ENCODE assay signal across 9 cellular contexts in genomic region chr6:154951400-154952200, GRCh38. TPM values are rescaled to one million over a fixed set of nuclear protein-coding genes. Genes with fewer than 3 reads are reported as not detected.
A peak's percentile ranks its signal among the peaks of the same experiment; 100 is the strongest.
DNase-seq lines count a peak whose midpoint lies in the region; ATAC-seq and TF ChIP-seq lines count a peak whose summit lies in the region.
"Had no signal": no experiment of that assay in that cellular context is flagged by ENCODE, and none has a peak within 500 bp of the region (broad histone marks: within the 10 kb centered on the region; RNA-seq: fewer than 3 reads in every experiment).

No MANE protein-coding gene starts in this region.

- peaks cover 10% of the 10 kb centered on the region for H3K36me3 Mint-ChIP-seq in activated naive CD8-positive, alpha-beta T cell

- H3K27me3 Mint-ChIP-seq in activated naive CD8-positive, alpha-beta T cell, result no peaks in the 10 kb centered on the region

- H4K20me1 ChIP-seq in osteoblast (ENCODE audit: insufficient read depth, low read length), result no peaks in the 10 kb centered on the region

- H3K4me3 ChIP-seq in GM12865 (ENCODE audit: low read depth, low read length) (no peak overlapping the region), dorsolateral prefrontal cortex (no peak overlapping the region), osteoblast (ENCODE audit: insufficient read depth, low read length) (no peak overlapping the region)

- ATAC-seq in GM21423 (IDR thresholded peaks at IDR 0.05; ENCODE audit: unreplicated experiment), result peak; percentile 92

- H3K27me3 ChIP-seq in dorsolateral prefrontal cortex (no peaks in the 10 kb centered on the region), osteoblast (ENCODE audit: insufficient read depth, low read length) (no peaks in the 10 kb centered on the region)

- TF ChIP-seq CTCF in GM12865 (IDR thresholded peaks at IDR 0.05; ENCODE audit: insufficient read depth, low read depth, low read length, missing control alignments), result no peak
- no peak for TF ChIP-seq CTCF in dorsolateral prefrontal cortex (IDR thresholded peaks at IDR 0.05 in 54 of 56, conservative IDR thresholded peaks at IDR 0.05 in 2 of 56; ENCODE audit: low read depth in 1 of 56, partially characterized antibody in 56 of 56)
- no peak for TF ChIP-seq CTCF in osteoblast (IDR thresholded peaks at IDR 0.05; ENCODE audit: extremely low read depth, low read depth, low read length)

- H3K4me1 Mint-ChIP-seq in activated naive CD8-positive, alpha-beta T cell (ENCODE audit: low read depth), result peaks cover 18% of the 10 kb centered on the region

- H3K27ac ChIP-seq in dorsolateral prefrontal cortex (no peak overlapping the region), osteoblast (ENCODE audit: low read depth, low read length) (no peak overlapping the region)

- H3K9me3 ChIP-seq in osteoblast (ENCODE audit: low read depth, low read length), result no peaks in the 10 kb centered on the region

- H3K4me3 Mint-ChIP-seq in activated naive CD8-positive, alpha-beta T cell, result no peak overlapping the region

- H3K79me2 ChIP-seq in osteoblast (ENCODE audit: insufficient read depth, low read length), result no peaks in the 10 kb centered on the region

- intact Hi-C loops in dorsolateral prefrontal cortex (cut with DNase I), result no loop called here

- no peak overlapping the region for H3K4me2 ChIP-seq in osteoblast (ENCODE audit: insufficient read depth, low read length)

- no peaks in the 10 kb centered on the region for H3K36me3 ChIP-seq in osteoblast (ENCODE audit: insufficient read depth, low read length)

- H3K9me3 Mint-ChIP-seq in activated naive CD8-positive, alpha-beta T cell (ENCODE audit: low read depth), result no peaks in the 10 kb centered on the region

- H3K4me1 ChIP-seq in osteoblast (ENCODE audit: insufficient read depth, low read length), result no peaks in the 10 kb centered on the region

- DNase-seq in GM12865 (ENCODE audit: low read depth) (peak; percentile 65), HT-29 (ENCODE audit: low spot score) (peak; percentile 22), dorsolateral prefrontal cortex (no peak), iPS-NIHi7 (ENCODE audit: extremely low spot score) (no peak), osteoblast (ENCODE audit: insufficient read length, low spot score, missing footprints) (no peak)
- no peak for DNase-seq in NK-92 treated with Interleukin-12 subunit alpha and Interleukin-12 subunit beta, amount 100 ng/mL, for 24 hours (lab: John Stamatoyannopoulos, UW)
- DNase-seq: activated T-cell treated with anti-CD3 and anti-CD28 coated beads, Interleukin-2, amount 50 U/mL, for 1 hour had no signal

- H2AFZ ChIP-seq in osteoblast (ENCODE audit: low read length), result no peak overlapping the region

- H3K27ac Mint-ChIP-seq in activated naive CD8-positive, alpha-beta T cell, result peak overlapping the region; percentile 68

RNA-seq across cellular contexts. Expression of gene TIAM2, which starts 43.5 kb away (rescaled TPM):
- 1.3 and 2.0 TPM in 2 replicates for total RNA-seq in HT-29 (2014; rRNA removed; shearing (Covaris generic))
- 100 to 1,000 TPM in 20 of 120 experiments, 10 to 100 TPM in 100; 29.2 to 178 (median 80.7) TPM for total RNA-seq in dorsolateral prefrontal cortex
- total RNA-seq in osteoblast, result 25.3 and 31.8 TPM in 2 replicates

Comparison
In these comparisons a context has a peak if more than half of its experiments do, and no peak if none do; other contexts are left out.
1. DNase-seq: peak in GM12865 (single experiment) and HT-29 (single experiment); none in NK-92 treated with Interleukin-12 subunit alpha and Interleukin-12 subunit beta, amount 100 ng/mL, for 24 hours (single experiment), dorsolateral prefrontal cortex (0 of 10), iPS-NIHi7 (single experiment) and osteoblast (single experiment).